In genomic region chr17:77800832-77801231, GRCh38 we compare ENCODE assay signal across 18 cellular contexts.
"Had no signal": no experiment of that assay in that cellular context is flagged by ENCODE, and none has a peak within 500 bp of the region (broad histone marks: within the 10 kb centered on the region; RNA-seq: fewer than 3 reads in every experiment).

No MANE protein-coding gene starts in this region.

- DNase-seq: activated CD4-positive, CD25-positive, alpha-beta regulatory T cell treated with anti-CD3 and anti-CD28 coated beads, Interleukin-2, amount 50 U/mL, for 72 hours; activated naive CD4-positive, alpha-beta T cell; activated naive CD8-positive, alpha-beta T cell treated with anti-CD3 and anti-CD28 coated beads, Interleukin-2, amount 10 ng/mL, durations not matched to agents 7 days and 5 days; dermis blood vessel endothelial cell; mucosa of descending colon; naive thymus-derived CD4-positive, alpha-beta T cell; retina; stimulated activated CD4-positive, alpha-beta T cell treated with anti-CD3 and anti-CD28 coated beads, Interleukin-4, amount 100 ng/mL, for 24 hours; stimulated activated naive CD4-positive, alpha-beta T cell treated with Interleukin-2 at 50 U/mL for 16 hours; substantia nigra; T-cell; T-helper 9 cell; transverse colon had no signal

- H3K36me3 Mint-ChIP-seq: activated naive CD8-positive, alpha-beta T cell treated with anti-CD3 and anti-CD28 coated beads, Interleukin-2, amount 10 ng/mL, durations not matched to agents 7 days and 5 days; memory B cell; naive thymus-derived CD4-positive, alpha-beta T cell; T-cell had no signal

- ATAC-seq: left lobe of liver; mucosa of descending colon; naive thymus-derived CD4-positive, alpha-beta T cell; T-cell had no signal

- H3K4me1 ChIP-seq: parathyroid adenoma had no signal

- H3K4me3 Mint-ChIP-seq: activated naive CD8-positive, alpha-beta T cell treated with anti-CD3 and anti-CD28 coated beads, Interleukin-2, amount 10 ng/mL, durations not matched to agents 7 days and 5 days; memory B cell; naive thymus-derived CD4-positive, alpha-beta T cell; T-cell had no signal

- H3K9me3 Mint-ChIP-seq: activated naive CD8-positive, alpha-beta T cell treated with anti-CD3 and anti-CD28 coated beads, Interleukin-2, amount 10 ng/mL, durations not matched to agents 7 days and 5 days; memory B cell; T-cell had no signal

- H3K4me3 ChIP-seq: mucosa of descending colon, transverse colon had no signal

- H3K27ac Mint-ChIP-seq: activated naive CD8-positive, alpha-beta T cell treated with anti-CD3 and anti-CD28 coated beads, Interleukin-2, amount 10 ng/mL, durations not matched to agents 7 days and 5 days; memory B cell; naive thymus-derived CD4-positive, alpha-beta T cell had no signal

- H3K36me3 ChIP-seq: neutrophil, transverse colon had no signal

- H3K27ac ChIP-seq: epithelial cell of prostate, neutrophil, parathyroid adenoma, transverse colon had no signal

- H3K9me3 ChIP-seq: mucosa of descending colon, neutrophil, transverse colon had no signal

- H3K4me1 Mint-ChIP-seq: activated naive CD8-positive, alpha-beta T cell treated with anti-CD3 and anti-CD28 coated beads, Interleukin-2, amount 10 ng/mL, durations not matched to agents 7 days and 5 days; memory B cell had no signal
